In the genomic region with DNA sequence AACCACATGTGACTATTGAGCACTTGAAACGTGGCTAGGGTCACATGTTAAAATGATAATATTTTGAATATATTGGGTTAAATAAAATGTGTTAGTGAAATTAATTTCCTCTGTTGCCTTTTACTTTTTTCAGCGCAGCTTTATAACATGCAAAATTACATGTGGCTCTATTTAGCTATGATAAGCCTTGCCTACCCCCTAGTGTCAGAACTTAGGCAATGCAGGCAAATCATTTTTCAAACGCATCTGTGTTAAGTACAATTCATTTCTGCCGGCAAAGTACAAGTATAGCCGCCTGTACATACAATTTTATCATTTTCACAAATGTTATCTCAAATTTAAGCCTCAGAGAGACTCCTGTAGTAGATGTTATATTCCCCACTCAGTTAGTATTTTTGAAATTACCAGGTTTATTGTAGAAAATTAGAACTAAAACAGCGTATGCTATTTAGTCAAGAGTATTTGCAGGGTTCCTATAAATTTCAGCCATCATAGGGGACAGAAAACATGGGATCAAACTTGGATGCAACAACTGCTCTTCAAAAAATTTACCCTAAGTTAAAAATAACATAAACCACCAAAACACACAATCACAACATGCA, we compare ENCODE assay signal across 9 cellular contexts. TPM values are rescaled to one million over a fixed set of nuclear protein-coding genes. Genes with fewer than 3 reads are reported as not detected.
DNase-seq lines count a peak whose midpoint lies in the region; ATAC-seq and TF ChIP-seq lines count a peak whose summit lies in the region.
"Had no signal": no experiment of that assay in that cellular context is flagged by ENCODE, and none has a peak within 500 bp of the region (broad histone marks: within the 10 kb centered on the region; RNA-seq: fewer than 3 reads in every experiment).

No MANE protein-coding gene starts in this region.

- BruUV-seq in Panc1 (replicated peaks; lab: Mats Ljungman, UMichigan), result no TSS peak

- CTCF ChIA-PET in Panc1 (lab: Charles Lee), result no interaction called here

- DNase-seq in natural killer cell (no peak), Panc1 (ENCODE audit: low read depth, low spot score) (peak; percentile 47), cerebellar cortex (ENCODE audit: low spot score) (peak; percentile 54), left lung (no peak), tibial nerve (ENCODE audit: low spot score in 2 of 2) (peak in 1 of 2 donors; percentile 41)
- no peak for DNase-seq in natural killer cell treated with Interleukin-12 subunit alpha and Interleukin-12 subunit beta and Interleukin-15 and Interleukin-18, amount 100 ng/mL, for 72 hours (ENCODE audit: low spot score)

- in situ Hi-C loops in Panc1 (cut with HindIII; ENCODE audit: low pct_unique_long_range_greater_than_20kb, low sequenced_read_pairs), result no loop called here

- H3K4me3 ChIP-seq in Panc1 (ENCODE audit: low read depth in 2 of 2, low read length in 2 of 2) (no peak overlapping the region), left lung (no peak overlapping the region), tibial nerve (no peak overlapping the region)

- POLR2A ChIA-PET in Panc1 (lab: Charles Lee), result no interaction called here

- TF ChIP-seq RAD21 in Ishikawa (IDR thresholded peaks at IDR 0.05; ENCODE audit: low read depth), result peak; percentile 90

- intact Hi-C loops in natural killer cell (cut with micrococcal nuclease), result loop anchor here (1.0 to 5.0 kb wide), 3 partner anchors 1494 to 1905 kb away; no protein-coding TSS in a partner anchor
- intact Hi-C loops in Panc1 (cut with micrococcal nuclease; ENCODE audit: unreplicated experiment), result loop anchor here (5.0 kb wide), 2 partner anchors 1494 to 1764 kb away; no protein-coding TSS in a partner anchor
- intact Hi-C loops in left lung (cut with DNase I), result loop anchor here in 1 of 2 donors (10.0 kb wide), 1 partner anchor 1761 kb away; no protein-coding TSS in a partner anchor

- peak; percentile 85 for TF ChIP-seq CTCF in natural killer cell (IDR thresholded peaks at IDR 0.05)
- peak; percentile 74; the same call in 1 of the 2 replicates for TF ChIP-seq CTCF in Panc1 (IDR thresholded peaks at IDR 0.05)
- TF ChIP-seq CTCF in left lung (IDR thresholded peaks at IDR 0.05), result peak; percentile 76 to 79
- peak; percentile 68 to 88 (median 72) for TF ChIP-seq CTCF in tibial nerve (IDR thresholded peaks at IDR 0.05)

- no peaks in the 10 kb centered on the region for H3K36me3 ChIP-seq in Panc1 (ENCODE audit: control insufficient read depth, insufficient read depth, low read length)
- no peaks in the 10 kb centered on the region for H3K36me3 ChIP-seq in left lung
- H3K36me3 ChIP-seq in tibial nerve, result no peaks in the 10 kb centered on the region

- H3K9me3 Mint-ChIP-seq in natural killer cell, result no peaks in the 10 kb centered on the region
- no peaks in the 10 kb centered on the region for H3K9me3 Mint-ChIP-seq in natural killer cell treated with Interleukin-12 subunit alpha and Interleukin-12 subunit beta and Interleukin-15 and Interleukin-18, amount 100 ng/mL, for 72 hours

- H3K9me3 ChIP-seq in Panc1 (ENCODE audit: control insufficient read depth, insufficient read depth, low read depth, low read length), result no peaks in the 10 kb centered on the region
- no peaks in the 10 kb centered on the region for H3K9me3 ChIP-seq in left lung
- peaks cover 0 to 1% (median 0%) of the 10 kb centered on the region in 4 donors for H3K9me3 ChIP-seq in tibial nerve

- H3K36me3 Mint-ChIP-seq in natural killer cell, result no peaks in the 10 kb centered on the region
- no peaks in the 10 kb centered on the region for H3K36me3 Mint-ChIP-seq in natural killer cell treated with Interleukin-12 subunit alpha and Interleukin-12 subunit beta and Interleukin-15 and Interleukin-18, amount 100 ng/mL, for 72 hours

- no peak for TF ChIP-seq POLR2A in tibial nerve (IDR thresholded peaks at IDR 0.05)

- no peak overlapping the region for H3K4me3 Mint-ChIP-seq in natural killer cell
- H3K4me3 Mint-ChIP-seq in natural killer cell treated with Interleukin-12 subunit alpha and Interleukin-12 subunit beta and Interleukin-15 and Interleukin-18, amount 100 ng/mL, for 72 hours, result no peak overlapping the region

- no peaks in the 10 kb centered on the region for H3K4me1 ChIP-seq in Panc1 (ENCODE audit: control insufficient read depth, insufficient read depth, low read length)
- H3K4me1 ChIP-seq in left lung, result no peaks in the 10 kb centered on the region
- peaks cover 0 to 3% (median 0%) of the 10 kb centered on the region in 4 donors for H3K4me1 ChIP-seq in tibial nerve

- ATAC-seq in natural killer cell (peak in 2 of 3 donors; percentile 55 to 74), GM21717 (IDR thresholded peaks at IDR 0.05; ENCODE audit: unreplicated experiment) (peak; percentile 72), Panc1 (peak; percentile 60; the same call in 1 of the 2 replicates), left lung (peak; percentile 90)
- ATAC-seq in natural killer cell treated with Interleukin-12 subunit alpha and Interleukin-12 subunit beta and Interleukin-15 and Interleukin-18, amount 100 ng/mL, for 72 hours, result no peak

- no peaks in the 10 kb centered on the region for H3K4me1 Mint-ChIP-seq in natural killer cell
- H3K4me1 Mint-ChIP-seq in natural killer cell treated with Interleukin-12 subunit alpha and Interleukin-12 subunit beta and Interleukin-15 and Interleukin-18, amount 100 ng/mL, for 72 hours (ENCODE audit: low read depth in 2 of 2), result no peaks in the 10 kb centered on the region

- TF ChIP-seq EP300 in Ishikawa (IDR thresholded peaks at IDR 0.05; ENCODE audit: borderline replicate concordance) (no peak), tibial nerve (IDR thresholded peaks at IDR 0.05) (no peak)

- peaks cover 8 to 40% of the 10 kb centered on the region in 2 donors for H3K27me3 Mint-ChIP-seq in natural killer cell (ENCODE audit: low read depth in 2 of 2)
- peaks cover 9 to 55% of the 10 kb centered on the region in 2 donors for H3K27me3 Mint-ChIP-seq in natural killer cell treated with Interleukin-12 subunit alpha and Interleukin-12 subunit beta and Interleukin-15 and Interleukin-18, amount 100 ng/mL, for 72 hours

- H3K27ac Mint-ChIP-seq in natural killer cell, result no peak overlapping the region
- H3K27ac Mint-ChIP-seq in natural killer cell treated with Interleukin-12 subunit alpha and Interleukin-12 subunit beta and Interleukin-15 and Interleukin-18, amount 100 ng/mL, for 72 hours, result no peak overlapping the region

- 19% methylated on average over 6 of the region's 6 CpGs for WGBS in tibial nerve, 2 donors

- H3K27ac ChIP-seq in Panc1 (ENCODE audit: low read length) (no peak overlapping the region), left lung (no peak overlapping the region), tibial nerve (no peak overlapping the region)

- H3K27me3 ChIP-seq in Panc1 (ENCODE audit: control insufficient read depth, insufficient read depth, low read length) (no peaks in the 10 kb centered on the region; the same call in 1 of the 2 replicates), left lung (no peaks in the 10 kb centered on the region), tibial nerve (no peaks in the 10 kb centered on the region)

TF ChIP-seq in Ishikawa, 13 proteins besides CTCF, POLR2A, EP300 and RAD21:
- TF ChIP-seq, protein P1, sequence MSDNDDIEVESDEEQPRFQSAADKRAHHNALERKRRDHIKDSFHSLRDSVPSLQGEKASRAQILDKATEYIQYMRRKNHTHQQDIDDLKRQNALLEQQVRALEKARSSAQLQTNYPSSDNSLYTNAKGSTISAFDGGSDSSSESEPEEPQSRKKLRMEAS (IDR thresholded peaks at IDR 0.05), result no peak
- TF ChIP-seq CEBPB (IDR thresholded peaks at IDR 0.05) (no peak), ZBTB7A (IDR thresholded peaks at IDR 0.05; ENCODE audit: low read depth) (no peak), FOXM1 (IDR thresholded peaks at IDR 0.05; ENCODE audit: borderline replicate concordance, low read depth) (no peak), TCF12 (IDR thresholded peaks at IDR 0.05; ENCODE audit: low read depth) (no peak), YY1 (IDR thresholded peaks at IDR 0.05; ENCODE audit: low read depth) (no peak), CREB1 (IDR thresholded peaks at IDR 0.05; ENCODE audit: low read depth) (no peak), EGR1 (IDR thresholded peaks at IDR 0.05) (no peak), TAF1 (IDR thresholded peaks at IDR 0.05; ENCODE audit: low read depth) (no peak)
- TF ChIP-seq, protein P2, sequence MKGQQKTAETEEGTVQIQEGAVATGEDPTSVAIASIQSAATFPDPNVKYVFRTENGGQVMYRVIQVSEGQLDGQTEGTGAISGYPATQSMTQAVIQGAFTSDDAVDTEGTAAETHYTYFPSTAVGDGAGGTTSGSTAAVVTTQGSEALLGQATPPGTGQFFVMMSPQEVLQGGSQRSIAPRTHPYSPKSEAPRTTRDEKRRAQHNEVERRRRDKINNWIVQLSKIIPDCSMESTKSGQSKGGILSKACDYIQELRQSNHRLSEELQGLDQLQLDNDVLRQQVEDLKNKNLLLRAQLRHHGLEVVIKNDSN (IDR thresholded peaks at IDR 0.05), result no peak
- TF ChIP-seq, protein P3, sequence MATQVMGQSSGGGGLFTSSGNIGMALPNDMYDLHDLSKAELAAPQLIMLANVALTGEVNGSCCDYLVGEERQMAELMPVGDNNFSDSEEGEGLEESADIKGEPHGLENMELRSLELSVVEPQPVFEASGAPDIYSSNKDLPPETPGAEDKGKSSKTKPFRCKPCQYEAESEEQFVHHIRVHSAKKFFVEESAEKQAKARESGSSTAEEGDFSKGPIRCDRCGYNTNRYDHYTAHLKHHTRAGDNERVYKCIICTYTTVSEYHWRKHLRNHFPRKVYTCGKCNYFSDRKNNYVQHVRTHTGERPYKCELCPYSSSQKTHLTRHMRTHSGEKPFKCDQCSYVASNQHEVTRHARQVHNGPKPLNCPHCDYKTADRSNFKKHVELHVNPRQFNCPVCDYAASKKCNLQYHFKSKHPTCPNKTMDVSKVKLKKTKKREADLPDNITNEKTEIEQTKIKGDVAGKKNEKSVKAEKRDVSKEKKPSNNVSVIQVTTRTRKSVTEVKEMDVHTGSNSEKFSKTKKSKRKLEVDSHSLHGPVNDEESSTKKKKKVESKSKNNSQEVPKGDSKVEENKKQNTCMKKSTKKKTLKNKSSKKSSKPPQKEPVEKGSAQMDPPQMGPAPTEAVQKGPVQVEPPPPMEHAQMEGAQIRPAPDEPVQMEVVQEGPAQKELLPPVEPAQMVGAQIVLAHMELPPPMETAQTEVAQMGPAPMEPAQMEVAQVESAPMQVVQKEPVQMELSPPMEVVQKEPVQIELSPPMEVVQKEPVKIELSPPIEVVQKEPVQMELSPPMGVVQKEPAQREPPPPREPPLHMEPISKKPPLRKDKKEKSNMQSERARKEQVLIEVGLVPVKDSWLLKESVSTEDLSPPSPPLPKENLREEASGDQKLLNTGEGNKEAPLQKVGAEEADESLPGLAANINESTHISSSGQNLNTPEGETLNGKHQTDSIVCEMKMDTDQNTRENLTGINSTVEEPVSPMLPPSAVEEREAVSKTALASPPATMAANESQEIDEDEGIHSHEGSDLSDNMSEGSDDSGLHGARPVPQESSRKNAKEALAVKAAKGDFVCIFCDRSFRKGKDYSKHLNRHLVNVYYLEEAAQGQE (IDR thresholded peaks at IDR 0.05; ENCODE audit: low read depth), result no peak

RNA-seq across cellular contexts. Expression of a gene that starts 56.1 kb away (rescaled TPM):
- total RNA-seq in natural killer cell (not detected), Panc1 (2021; ENCODE audit: unreplicated experiment) (not detected), left lung (not detected), tibial nerve (not detected)
- total RNA-seq in natural killer cell treated with Interleukin-12 subunit alpha and Interleukin-12 subunit beta and Interleukin-15 and Interleukin-18, amount 100 ng/mL, for 72 hours, result not detected
- not detected for polyA plus RNA-seq in Panc1 (2012; ENCODE audit: insufficient read length)
- total RNA-seq: mononuclear cell had no signal

Comparison
In these comparisons a context has a peak if more than half of its experiments do, and no peak if none do; other contexts are left out.
1. ATAC-seq: peak in natural killer cell (2 of 3), GM21717 (single experiment), Panc1 (single experiment) and left lung (single experiment); none in natural killer cell treated with Interleukin-12 subunit alpha and Interleukin-12 subunit beta and Interleukin-15 and Interleukin-18, amount 100 ng/mL, for 72 hours (0 of 2).
2. DNase-seq: peak in Panc1 (single experiment) and cerebellar cortex (single experiment); none in natural killer cell (single experiment), natural killer cell treated with Interleukin-12 subunit alpha and Interleukin-12 subunit beta and Interleukin-15 and Interleukin-18, amount 100 ng/mL, for 72 hours (single experiment) and left lung (0 of 2).
3. Peak in every context shown above with its lines, with median percentiles within 50 percentile points of each other: CTCF ChIP-seq.